In genomic region chr1:57003398-57004139, GRCh38 we compare ENCODE assay signal across 28 cellular contexts. TPM values are rescaled to one million over a fixed set of nuclear protein-coding genes. Genes with fewer than 3 reads are reported as not detected.
DNase-seq lines count a peak whose midpoint lies in the region; ATAC-seq and TF ChIP-seq lines count a peak whose summit lies in the region.
"Had no signal": no experiment of that assay in that cellular context is flagged by ENCODE, and none has a peak within 500 bp of the region (broad histone marks: within the 10 kb centered on the region; RNA-seq: fewer than 3 reads in every experiment).

No MANE protein-coding gene starts in this region.

- H3K36me3 ChIP-seq in HEK293 (ENCODE audit: control insufficient read depth in 2 of 2, insufficient read depth in 1 of 2, low read length in 2 of 2) = no peaks in the 10 kb centered on the region
- H3K36me3 ChIP-seq: HAP-1 had no signal

- CTCF ChIA-PET in HEK293 (lab: Yijun Ruan, JAX) = interaction anchor here (0.6 to 1.3 kb wide), 3 partner anchors 10 to 15 kb away, joined by 3 to 4 read pairs (median 3); no protein-coding TSS in a partner anchor

- H3K27ac ChIP-seq in HEK293 (ENCODE audit: extremely low read depth, low read depth, low read length) = no peak overlapping the region

- H3K9me3 ChIP-seq in HEK293 (ENCODE audit: control insufficient read depth, insufficient read depth, low read depth, low read length) = no peaks in the 10 kb centered on the region
- H3K9me3 ChIP-seq: HAP-1 had no signal

- ATAC-seq in omental fat pad (ENCODE audit: low FRiP score) = peak; percentile 33
- ATAC-seq: T-cell had no signal

- no peak overlapping the region for H3K4me3 ChIP-seq in HEK293 (ENCODE audit: low read depth, low read length)
- H3K4me3 ChIP-seq: HAP-1 had no signal

- DNase-seq in NCI-H2029 treated with DMSO at 0.1 percent for 48 hours (lab: John Stamatoyannopoulos, UW) = peak; percentile 29
- no peak for DNase-seq in NCI-H2029 (lab: John Stamatoyannopoulos, UW)
- peak; percentile 13 for DNase-seq in fibroblast of gingiva (ENCODE audit: low read depth)
- no peak for DNase-seq in omental fat pad (ENCODE audit: low spot score)
- no peak for DNase-seq in NCI-H748 treated with DMSO at 0.1 percent for 48 hours (lab: John Stamatoyannopoulos, UW)
- DNase-seq in T1000 (lab: John Stamatoyannopoulos, UW) = no peak
- no peak for DNase-seq in superior temporal gyrus (ENCODE audit: extremely low spot score)
- DNase-seq: C1 segment of cervical spinal cord; CD4-positive, alpha-beta memory T cell; COR-L47; DMS79 treated with DMSO at 0.1 percent for 48 hours; GOT3; KG1; MV-4-11; NCI-H1105; NCI-H1694; NCI-H2081 treated with DMSO at 0.1 percent for 48 hours; NCI-H446; NCI-H524 treated with DMSO at 0.1 percent for 48 hours; NCI-H82; NK-92 treated with Interleukin-12 subunit alpha and Interleukin-12 subunit beta, amount 100 ng/mL, for 24 hours; RPMI8226; SHP77; T-cell had no signal

- POLR2A ChIA-PET in HEK293 (lab: Yijun Ruan, JAX) = interaction anchor here (0.7 kb wide), 1 partner anchor 1001 kb away, joined by 3 read pairs; no protein-coding TSS in a partner anchor

- H3K4me1 ChIP-seq in HEK293 (ENCODE audit: control insufficient read depth, insufficient read depth, low read length) = no peaks in the 10 kb centered on the region
- H3K4me1 ChIP-seq: HAP-1 had no signal

- TF ChIP-seq CTCF in HEK293 (tag by site-specific recombination; IDR thresholded peaks at IDR 0.05) (no peak), omental fat pad (IDR thresholded peaks at IDR 0.05) (no peak)

TF ChIP-seq in HEK293, 187 proteins besides CTCF, POLR2A, EP300 and RAD21:
- TF ChIP-seq MZF1 (tag by site-specific recombination; IDR thresholded peaks at IDR 0.05; ENCODE audit: borderline replicate concordance) (0 out of 2 replicates have a peak, but pooled peaks have one; percentile 55), ZBTB17 (tag by site-specific recombination; IDR thresholded peaks at IDR 0.05) (0 out of 2 replicates have a peak, but pooled peaks have one; percentile 22), ZNF701 (tag by site-specific recombination; IDR thresholded peaks at IDR 0.05) (no peak)

RNA-seq across cellular contexts. Expression of gene C8B, which starts 37.8 kb away (rescaled TPM):
- not detected for total RNA-seq in omental fat pad
- total RNA-seq: A172; CD4-positive, alpha-beta memory T cell; SK-MEL-5 had no signal

Comparison
In these comparisons a context has a peak if more than half of its experiments do, and no peak if none do; other contexts are left out.
1. DNase-seq: peak in NCI-H2029 treated with DMSO at 0.1 percent for 48 hours (single experiment) and fibroblast of gingiva (single experiment); none in NCI-H2029 (single experiment), omental fat pad (single experiment), NCI-H748 treated with DMSO at 0.1 percent for 48 hours (single experiment), T1000 (single experiment) and superior temporal gyrus (single experiment).